Comparison of ENCODE assay signal across 1 cellular context in the genomic region with DNA sequence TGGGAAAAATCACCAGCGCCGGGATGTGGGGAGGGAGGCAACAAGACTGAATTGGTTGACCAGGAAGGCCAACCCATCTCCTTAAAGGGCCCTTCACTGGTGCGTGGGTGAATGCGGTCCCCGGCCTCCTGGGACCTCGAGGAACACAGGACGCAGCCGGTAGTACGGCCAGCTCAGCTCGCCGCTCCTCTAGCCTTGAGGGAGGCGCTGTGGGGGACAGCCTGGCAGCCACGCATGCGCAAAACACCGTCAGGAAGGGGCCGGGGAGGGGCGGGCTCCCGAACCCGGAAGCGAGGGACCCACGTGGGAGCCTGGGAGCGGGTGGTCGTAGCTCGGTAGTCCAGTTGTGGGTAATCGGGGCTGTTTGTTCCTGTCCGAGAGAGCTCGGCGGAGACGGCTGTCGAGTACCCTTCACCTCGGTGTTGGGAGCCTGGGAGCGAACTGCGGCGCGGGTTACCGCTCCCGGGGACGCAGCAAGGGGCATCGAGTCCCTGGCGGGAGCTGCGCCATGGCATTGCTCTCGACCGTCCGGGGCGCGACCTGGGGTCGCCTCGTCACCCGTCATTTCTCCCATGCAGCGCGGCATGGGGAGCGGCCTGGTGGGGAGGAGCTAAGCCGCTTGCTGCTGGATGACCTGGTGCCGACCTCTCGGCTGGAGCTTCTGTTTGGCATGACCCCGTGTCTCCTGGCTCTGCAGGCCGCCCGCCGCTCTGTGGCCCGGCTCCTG.
TF ChIP-seq lines count a peak whose summit lies in the region.

A gene with protein sequence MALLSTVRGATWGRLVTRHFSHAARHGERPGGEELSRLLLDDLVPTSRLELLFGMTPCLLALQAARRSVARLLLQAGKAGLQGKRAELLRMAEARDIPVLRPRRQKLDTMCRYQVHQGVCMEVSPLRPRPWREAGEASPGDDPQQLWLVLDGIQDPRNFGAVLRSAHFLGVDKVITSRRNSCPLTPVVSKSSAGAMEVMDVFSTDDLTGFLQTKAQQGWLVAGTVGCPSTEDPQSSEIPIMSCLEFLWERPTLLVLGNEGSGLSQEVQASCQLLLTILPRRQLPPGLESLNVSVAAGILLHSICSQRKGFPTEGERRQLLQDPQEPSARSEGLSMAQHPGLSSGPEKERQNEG (plus strand): TSS at position 281 of the 727 bp plus-strand sequence. CDS start 228 bp downstream, at position 509.

TF ChIP-seq in HEK293, 187 proteins besides CTCF, POLR2A, EP300 and RAD21 (continued from another document and continues in another):
- TF ChIP-seq, protein P1, sequence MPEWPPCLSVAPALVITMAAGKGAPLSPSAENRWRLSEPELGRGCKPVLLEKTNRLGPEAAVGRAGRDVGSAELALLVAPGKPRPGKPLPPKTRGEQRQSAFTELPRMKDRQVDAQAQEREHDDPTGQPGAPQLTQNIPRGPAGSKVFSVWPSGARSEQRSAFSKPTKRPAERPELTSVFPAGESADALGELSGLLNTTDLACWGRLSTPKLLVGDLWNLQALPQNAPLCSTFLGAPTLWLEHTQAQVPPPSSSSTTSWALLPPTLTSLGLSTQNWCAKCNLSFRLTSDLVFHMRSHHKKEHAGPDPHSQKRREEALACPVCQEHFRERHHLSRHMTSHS (tag by site-specific recombination; IDR thresholded peaks at IDR 0.05) = no peak
- TF ChIP-seq ZNF510 (tag by site-specific recombination; IDR thresholded peaks at IDR 0.05; ENCODE audit: insufficient replicate concordance) = no peak
- TF ChIP-seq ZNF140 (tag by site-specific recombination; IDR thresholded peaks at IDR 0.05) = no peak
- TF ChIP-seq ZNF24 (tag by site-specific recombination; IDR thresholded peaks at IDR 0.05) = 0 out of 2 replicates have a peak, but pooled peaks have one; percentile 14
- no peak; the same call in 1 of the 2 replicates for TF ChIP-seq GLI4 (tag by site-specific recombination; IDR thresholded peaks at IDR 0.05)
- no peak for TF ChIP-seq ZNF132 (tag by site-specific recombination; IDR thresholded peaks at IDR 0.05; ENCODE audit: borderline replicate concordance)
- no peak for TF ChIP-seq ZNF16 (tag by site-specific recombination; IDR thresholded peaks at IDR 0.05; ENCODE audit: low read depth)
- no peak for TF ChIP-seq MZF1 (tag by site-specific recombination; IDR thresholded peaks at IDR 0.05; ENCODE audit: borderline replicate concordance)
- TF ChIP-seq ZNF169 (tag by site-specific recombination; IDR thresholded peaks at IDR 0.05) = no peak
- TF ChIP-seq, protein P2, sequence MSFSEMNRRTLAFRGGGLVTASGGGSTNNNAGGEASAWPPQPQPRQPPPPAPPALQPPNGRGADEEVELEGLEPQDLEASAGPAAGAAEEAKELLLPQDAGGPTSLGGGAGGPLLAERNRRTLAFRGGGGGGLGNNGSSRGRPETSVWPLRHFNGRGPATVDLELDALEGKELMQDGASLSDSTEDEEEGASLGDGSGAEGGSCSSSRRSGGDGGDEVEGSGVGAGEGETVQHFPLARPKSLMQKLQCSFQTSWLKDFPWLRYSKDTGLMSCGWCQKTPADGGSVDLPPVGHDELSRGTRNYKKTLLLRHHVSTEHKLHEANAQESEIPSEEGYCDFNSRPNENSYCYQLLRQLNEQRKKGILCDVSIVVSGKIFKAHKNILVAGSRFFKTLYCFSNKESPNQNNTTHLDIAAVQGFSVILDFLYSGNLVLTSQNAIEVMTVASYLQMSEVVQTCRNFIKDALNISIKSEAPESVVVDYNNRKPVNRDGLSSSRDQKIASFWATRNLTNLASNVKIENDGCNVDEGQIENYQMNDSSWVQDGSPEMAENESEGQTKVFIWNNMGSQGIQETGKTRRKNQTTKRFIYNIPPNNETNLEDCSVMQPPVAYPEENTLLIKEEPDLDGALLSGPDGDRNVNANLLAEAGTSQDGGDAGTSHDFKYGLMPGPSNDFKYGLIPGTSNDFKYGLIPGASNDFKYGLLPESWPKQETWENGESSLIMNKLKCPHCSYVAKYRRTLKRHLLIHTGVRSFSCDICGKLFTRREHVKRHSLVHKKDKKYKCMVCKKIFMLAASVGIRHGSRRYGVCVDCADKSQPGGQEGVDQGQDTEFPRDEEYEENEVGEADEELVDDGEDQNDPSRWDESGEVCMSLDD (tag by site-specific recombination; IDR thresholded peaks at IDR 0.05) = peak; percentile 47; the same call in 1 of the 2 replicates
- no peak for TF ChIP-seq ZNF48 (tag by site-specific recombination; IDR thresholded peaks at IDR 0.05)
- TF ChIP-seq, protein P3, sequence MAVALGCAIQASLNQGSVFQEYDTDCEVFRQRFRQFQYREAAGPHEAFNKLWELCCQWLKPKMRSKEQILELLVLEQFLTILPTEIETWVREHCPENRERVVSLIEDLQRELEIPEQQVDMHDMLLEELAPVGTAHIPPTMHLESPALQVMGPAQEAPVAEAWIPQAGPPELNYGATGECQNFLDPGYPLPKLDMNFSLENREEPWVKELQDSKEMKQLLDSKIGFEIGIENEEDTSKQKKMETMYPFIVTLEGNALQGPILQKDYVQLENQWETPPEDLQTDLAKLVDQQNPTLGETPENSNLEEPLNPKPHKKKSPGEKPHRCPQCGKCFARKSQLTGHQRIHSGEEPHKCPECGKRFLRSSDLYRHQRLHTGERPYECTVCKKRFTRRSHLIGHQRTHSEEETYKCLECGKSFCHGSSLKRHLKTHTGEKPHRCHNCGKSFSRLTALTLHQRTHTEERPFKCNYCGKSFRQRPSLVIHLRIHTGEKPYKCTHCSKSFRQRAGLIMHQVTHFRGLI (tag by site-specific recombination; IDR thresholded peaks at IDR 0.05) = peak; percentile 33; the same call in 1 of the 2 replicates
- TF ChIP-seq ZNF221 (tag by site-specific recombination; IDR thresholded peaks at IDR 0.05; ENCODE audit: borderline replicate concordance) = no peak
- TF ChIP-seq ZNF248 (tag by site-specific recombination; IDR thresholded peaks at IDR 0.05) = no peak
- TF ChIP-seq ZNF341 (tag by site-specific recombination; IDR thresholded peaks at IDR 0.05; ENCODE audit: low read depth) = peak; percentile 94
- TF ChIP-seq ZNF610 (tag by site-specific recombination; IDR thresholded peaks at IDR 0.05; ENCODE audit: borderline replicate concordance) = peak; percentile 94
- TF ChIP-seq, protein P4, sequence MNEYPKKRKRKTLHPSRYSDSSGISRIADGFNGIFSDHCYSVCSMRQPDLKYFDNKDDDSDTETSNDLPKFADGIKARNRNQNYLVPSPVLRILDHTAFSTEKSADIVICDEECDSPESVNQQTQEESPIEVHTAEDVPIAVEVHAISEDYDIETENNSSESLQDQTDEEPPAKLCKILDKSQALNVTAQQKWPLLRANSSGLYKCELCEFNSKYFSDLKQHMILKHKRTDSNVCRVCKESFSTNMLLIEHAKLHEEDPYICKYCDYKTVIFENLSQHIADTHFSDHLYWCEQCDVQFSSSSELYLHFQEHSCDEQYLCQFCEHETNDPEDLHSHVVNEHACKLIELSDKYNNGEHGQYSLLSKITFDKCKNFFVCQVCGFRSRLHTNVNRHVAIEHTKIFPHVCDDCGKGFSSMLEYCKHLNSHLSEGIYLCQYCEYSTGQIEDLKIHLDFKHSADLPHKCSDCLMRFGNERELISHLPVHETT (tag by site-specific recombination; IDR thresholded peaks at IDR 0.05) = no peak; the same call in 1 of the 2 replicates
- TF ChIP-seq, protein P5, sequence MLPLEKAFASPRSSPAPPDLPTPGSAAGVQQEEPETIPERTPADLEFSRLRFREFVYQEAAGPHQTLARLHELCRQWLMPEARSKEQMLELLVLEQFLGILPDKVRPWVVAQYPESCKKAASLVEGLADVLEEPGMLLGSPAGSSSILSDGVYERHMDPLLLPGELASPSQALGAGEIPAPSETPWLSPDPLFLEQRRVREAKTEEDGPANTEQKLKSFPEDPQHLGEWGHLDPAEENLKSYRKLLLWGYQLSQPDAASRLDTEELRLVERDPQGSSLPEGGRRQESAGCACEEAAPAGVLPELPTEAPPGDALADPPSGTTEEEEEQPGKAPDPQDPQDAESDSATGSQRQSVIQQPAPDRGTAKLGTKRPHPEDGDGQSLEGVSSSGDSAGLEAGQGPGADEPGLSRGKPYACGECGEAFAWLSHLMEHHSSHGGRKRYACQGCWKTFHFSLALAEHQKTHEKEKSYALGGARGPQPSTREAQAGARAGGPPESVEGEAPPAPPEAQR (tag by site-specific recombination; IDR thresholded peaks at IDR 0.05) = no peak
- no peak for TF ChIP-seq ZNF621 (tag by site-specific recombination; IDR thresholded peaks at IDR 0.05)
- TF ChIP-seq ZNF202 (tag by site-specific recombination; IDR thresholded peaks at IDR 0.05; ENCODE audit: borderline replicate concordance) = no peak
- TF ChIP-seq ZSCAN30 (tag by site-specific recombination; IDR thresholded peaks at IDR 0.05) = peak; percentile 44
- no peak for TF ChIP-seq ZNF658 (tag by site-specific recombination; IDR thresholded peaks at IDR 0.05)
- TF ChIP-seq, protein P6, sequence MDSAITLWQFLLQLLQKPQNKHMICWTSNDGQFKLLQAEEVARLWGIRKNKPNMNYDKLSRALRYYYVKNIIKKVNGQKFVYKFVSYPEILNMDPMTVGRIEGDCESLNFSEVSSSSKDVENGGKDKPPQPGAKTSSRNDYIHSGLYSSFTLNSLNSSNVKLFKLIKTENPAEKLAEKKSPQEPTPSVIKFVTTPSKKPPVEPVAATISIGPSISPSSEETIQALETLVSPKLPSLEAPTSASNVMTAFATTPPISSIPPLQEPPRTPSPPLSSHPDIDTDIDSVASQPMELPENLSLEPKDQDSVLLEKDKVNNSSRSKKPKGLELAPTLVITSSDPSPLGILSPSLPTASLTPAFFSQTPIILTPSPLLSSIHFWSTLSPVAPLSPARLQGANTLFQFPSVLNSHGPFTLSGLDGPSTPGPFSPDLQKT (IDR thresholded peaks at IDR 0.05; ENCODE audit: borderline replicate concordance, low read depth, low read length) = no peak
- TF ChIP-seq ZNF701 (tag by site-specific recombination; IDR thresholded peaks at IDR 0.05) = no peak
- TF ChIP-seq ZNF837 (tag by site-specific recombination; IDR thresholded peaks at IDR 0.05) = no peak
- no peak for TF ChIP-seq ZNF792 (tag by site-specific recombination; IDR thresholded peaks at IDR 0.05)
- TF ChIP-seq ZNF112 (tag by site-specific recombination; IDR thresholded peaks at IDR 0.05) = no peak
- TF ChIP-seq ZNF514 (tag by site-specific recombination; IDR thresholded peaks at IDR 0.05) = no peak
- TF ChIP-seq BCL11B (tag by site-specific recombination; IDR thresholded peaks at IDR 0.05; ENCODE audit: low read depth) = peak; percentile 84
- no peak for TF ChIP-seq ZNF302 (tag by site-specific recombination; IDR thresholded peaks at IDR 0.05; ENCODE audit: low read depth)
- TF ChIP-seq TRIM28 (IDR thresholded peaks at IDR 0.05; ENCODE audit: borderline replicate concordance, low read length) = no peak
- peak; percentile 84; the same call in 1 of the 2 replicates for TF ChIP-seq ZXDB (tag by site-specific recombination; IDR thresholded peaks at IDR 0.05)
- TF ChIP-seq ZNF433 (tag by site-specific recombination; IDR thresholded peaks at IDR 0.05; ENCODE audit: low read depth) = no peak
- no peak for TF ChIP-seq RBAK (tag by site-specific recombination; IDR thresholded peaks at IDR 0.05)
- peak; percentile 61; the same call in 1 of the 2 replicates for TF ChIP-seq OVOL3 (tag by site-specific recombination; IDR thresholded peaks at IDR 0.05)
- no peak for TF ChIP-seq ZNF223 (tag by site-specific recombination; IDR thresholded peaks at IDR 0.05)
- TF ChIP-seq, protein P7, sequence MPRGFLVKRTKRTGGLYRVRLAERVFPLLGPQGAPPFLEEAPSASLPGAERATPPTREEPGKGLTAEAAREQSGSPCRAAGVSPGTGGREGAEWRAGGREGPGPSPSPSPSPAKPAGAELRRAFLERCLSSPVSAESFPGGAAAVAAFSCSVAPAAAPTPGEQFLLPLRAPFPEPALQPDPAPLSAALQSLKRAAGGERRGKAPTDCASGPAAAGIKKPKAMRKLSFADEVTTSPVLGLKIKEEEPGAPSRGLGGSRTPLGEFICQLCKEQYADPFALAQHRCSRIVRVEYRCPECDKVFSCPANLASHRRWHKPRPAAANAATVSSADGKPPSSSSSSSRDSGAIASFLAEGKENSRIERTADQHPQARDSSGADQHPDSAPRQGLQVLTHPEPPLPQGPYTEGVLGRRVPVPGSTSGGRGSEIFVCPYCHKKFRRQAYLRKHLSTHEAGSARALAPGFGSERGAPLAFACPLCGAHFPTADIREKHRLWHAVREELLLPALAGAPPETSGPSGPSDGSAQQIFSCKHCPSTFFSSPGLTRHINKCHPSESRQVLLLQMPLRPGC (tag by site-specific recombination; IDR thresholded peaks at IDR 0.05) = no peak
- TF ChIP-seq ZNF174 (tag by site-specific recombination; IDR thresholded peaks at IDR 0.05) = no peak
- TF ChIP-seq, protein P8, sequence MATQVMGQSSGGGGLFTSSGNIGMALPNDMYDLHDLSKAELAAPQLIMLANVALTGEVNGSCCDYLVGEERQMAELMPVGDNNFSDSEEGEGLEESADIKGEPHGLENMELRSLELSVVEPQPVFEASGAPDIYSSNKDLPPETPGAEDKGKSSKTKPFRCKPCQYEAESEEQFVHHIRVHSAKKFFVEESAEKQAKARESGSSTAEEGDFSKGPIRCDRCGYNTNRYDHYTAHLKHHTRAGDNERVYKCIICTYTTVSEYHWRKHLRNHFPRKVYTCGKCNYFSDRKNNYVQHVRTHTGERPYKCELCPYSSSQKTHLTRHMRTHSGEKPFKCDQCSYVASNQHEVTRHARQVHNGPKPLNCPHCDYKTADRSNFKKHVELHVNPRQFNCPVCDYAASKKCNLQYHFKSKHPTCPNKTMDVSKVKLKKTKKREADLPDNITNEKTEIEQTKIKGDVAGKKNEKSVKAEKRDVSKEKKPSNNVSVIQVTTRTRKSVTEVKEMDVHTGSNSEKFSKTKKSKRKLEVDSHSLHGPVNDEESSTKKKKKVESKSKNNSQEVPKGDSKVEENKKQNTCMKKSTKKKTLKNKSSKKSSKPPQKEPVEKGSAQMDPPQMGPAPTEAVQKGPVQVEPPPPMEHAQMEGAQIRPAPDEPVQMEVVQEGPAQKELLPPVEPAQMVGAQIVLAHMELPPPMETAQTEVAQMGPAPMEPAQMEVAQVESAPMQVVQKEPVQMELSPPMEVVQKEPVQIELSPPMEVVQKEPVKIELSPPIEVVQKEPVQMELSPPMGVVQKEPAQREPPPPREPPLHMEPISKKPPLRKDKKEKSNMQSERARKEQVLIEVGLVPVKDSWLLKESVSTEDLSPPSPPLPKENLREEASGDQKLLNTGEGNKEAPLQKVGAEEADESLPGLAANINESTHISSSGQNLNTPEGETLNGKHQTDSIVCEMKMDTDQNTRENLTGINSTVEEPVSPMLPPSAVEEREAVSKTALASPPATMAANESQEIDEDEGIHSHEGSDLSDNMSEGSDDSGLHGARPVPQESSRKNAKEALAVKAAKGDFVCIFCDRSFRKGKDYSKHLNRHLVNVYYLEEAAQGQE (tag by site-specific recombination; IDR thresholded peaks at IDR 0.05) = 0 out of 2 replicates have a peak, but pooled peaks have one; percentile 23
- TF ChIP-seq ZEB2 (tag by site-specific recombination; IDR thresholded peaks at IDR 0.05) = 0 out of 2 replicates have a peak, but pooled peaks have one; percentile 38
